In genomic region chr14:99039316-99040041, GRCh38 we compare ENCODE assay signal across 22 cellular contexts.
DNase-seq lines count a peak whose midpoint lies in the region; TF ChIP-seq lines count a peak whose summit lies in the region.
"Had no signal": no experiment of that assay in that cellular context is flagged by ENCODE, and none has a peak within 500 bp of the region (broad histone marks: within the 10 kb centered on the region; RNA-seq: fewer than 3 reads in every experiment).

No MANE protein-coding gene starts in this region.

- H3K27ac Mint-ChIP-seq in chondrocyte (ENCODE audit: unreplicated experiment) (no peak overlapping the region), neural crest cell (ENCODE audit: unreplicated experiment) (peak overlapping the region; percentile 24)

- no peak for TF ChIP-seq POLR2A in vagina (IDR thresholded peaks at IDR 0.05)

- H3K4me1 ChIP-seq in vagina = peaks cover 21% of the 10 kb centered on the region

- DNase-seq in activated effector memory CD4-positive, alpha-beta T cell treated with anti-CD3 and anti-CD28 coated beads, Interleukin-2, amount 50 U/mL, for 16 hours = peak; percentile 62
- DNase-seq in activated effector memory CD4-positive, alpha-beta T cell treated with Interleukin-2 at 50 U/mL for 16 hours = no peak
- DNase-seq in chondrocyte (ENCODE audit: low spot score) (peak; percentile 64), neural crest cell (ENCODE audit: low read depth, low spot score) (no peak), vagina (ENCODE audit: extremely low spot score in 2 of 2) (no peak), NCI-H1417 (lab: John Stamatoyannopoulos, UW) (no peak), retina (no peak), substantia nigra (lab: John Stamatoyannopoulos, UW) (no peak)
- DNase-seq: ACHN, C1 segment of cervical spinal cord, EL, GF-D8, IMR-90, NCI-H1092 treated with DMSO at 0.1 percent for 48 hours, NCI-H146, NCI-H2029, NCI-H226, NCI-H510A treated with DMSO at 0.1 percent for 48 hours, NCI-H748 treated with DMSO at 0.1 percent for 48 hours, SIG-M5 had no signal

- H3K4me3 Mint-ChIP-seq in chondrocyte (ENCODE audit: unreplicated experiment) = no peak overlapping the region
- no peak overlapping the region for H3K4me3 Mint-ChIP-seq in neural crest cell

- H3K27ac ChIP-seq in vagina (no peak overlapping the region), substantia nigra (ENCODE audit: low read depth, low read length, poor library complexity, severe bottlenecking) (no peak overlapping the region)
- H3K27ac ChIP-seq: 22Rv1, KMS-11 had no signal

- intact Hi-C loops in vagina (cut with DNase I) = no loop called here

- H3K4me1 Mint-ChIP-seq in chondrocyte (ENCODE audit: low read depth) = peaks cover 38% of the 10 kb centered on the region
- H3K4me1 Mint-ChIP-seq in neural crest cell = peaks cover 41% of the 10 kb centered on the region

- H3K9me3 Mint-ChIP-seq in chondrocyte (ENCODE audit: low read depth) (peaks cover 3% of the 10 kb centered on the region), neural crest cell (peaks cover 1% of the 10 kb centered on the region)

- H3K36me3 Mint-ChIP-seq in chondrocyte (ENCODE audit: low read depth) (no peaks in the 10 kb centered on the region), neural crest cell (ENCODE audit: low read depth) (peaks cover 4% of the 10 kb centered on the region)

- H3K36me3 ChIP-seq in vagina = no peaks in the 10 kb centered on the region

- TF ChIP-seq CTCF in chondrocyte (IDR thresholded peaks at IDR 0.05) (no peak), neural crest cell (conservative IDR thresholded peaks at IDR 0.05) (no peak), vagina (IDR thresholded peaks at IDR 0.05) (no peak)

- H3K9me3 ChIP-seq in vagina = no peaks in the 10 kb centered on the region

- H3K27me3 Mint-ChIP-seq in chondrocyte (ENCODE audit: low read depth) = no peaks in the 10 kb centered on the region
- peaks cover 88% of the 10 kb centered on the region for H3K27me3 Mint-ChIP-seq in neural crest cell (ENCODE audit: low read depth)

- no peak overlapping the region for H3K4me3 ChIP-seq in vagina

- no peaks in the 10 kb centered on the region for H3K27me3 ChIP-seq in vagina

Comparison
In these comparisons a context has a peak if more than half of its experiments do, and no peak if none do; other contexts are left out.
1. DNase-seq: peak in activated effector memory CD4-positive, alpha-beta T cell treated with anti-CD3 and anti-CD28 coated beads, Interleukin-2, amount 50 U/mL, for 16 hours (single experiment) and chondrocyte (single experiment); none in activated effector memory CD4-positive, alpha-beta T cell treated with Interleukin-2 at 50 U/mL for 16 hours (single experiment), neural crest cell (single experiment), vagina (0 of 2), NCI-H1417 (0 of 3), retina (single experiment) and substantia nigra (0 of 49).